Comparison of ENCODE assay signal across 1 cellular context in the genomic region with DNA sequence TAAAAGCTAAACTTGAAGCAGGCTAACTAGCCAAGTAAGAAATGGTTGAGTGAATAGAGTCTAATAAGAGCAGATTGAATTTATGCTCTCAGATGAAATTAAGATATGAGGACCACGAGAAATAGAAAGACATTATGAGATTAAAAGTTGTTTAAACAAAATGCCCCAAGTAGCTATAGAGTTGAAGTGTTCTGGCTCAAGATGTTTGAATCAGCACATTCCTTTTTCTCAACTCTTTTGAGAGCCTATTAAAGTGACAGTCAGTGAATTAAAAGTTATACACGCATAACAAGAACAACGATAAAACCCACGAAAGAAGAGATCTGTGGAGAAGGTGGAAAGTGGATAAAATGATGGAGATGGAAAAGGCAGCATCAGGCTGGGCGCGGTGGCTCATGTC.
TF ChIP-seq lines count a peak whose summit lies in the region.

No MANE protein-coding gene starts in this region.

TF ChIP-seq in GM23338, 12 proteins besides CTCF, POLR2A, EP300 and RAD21 (continued from another document):
- TF ChIP-seq, protein P1, sequence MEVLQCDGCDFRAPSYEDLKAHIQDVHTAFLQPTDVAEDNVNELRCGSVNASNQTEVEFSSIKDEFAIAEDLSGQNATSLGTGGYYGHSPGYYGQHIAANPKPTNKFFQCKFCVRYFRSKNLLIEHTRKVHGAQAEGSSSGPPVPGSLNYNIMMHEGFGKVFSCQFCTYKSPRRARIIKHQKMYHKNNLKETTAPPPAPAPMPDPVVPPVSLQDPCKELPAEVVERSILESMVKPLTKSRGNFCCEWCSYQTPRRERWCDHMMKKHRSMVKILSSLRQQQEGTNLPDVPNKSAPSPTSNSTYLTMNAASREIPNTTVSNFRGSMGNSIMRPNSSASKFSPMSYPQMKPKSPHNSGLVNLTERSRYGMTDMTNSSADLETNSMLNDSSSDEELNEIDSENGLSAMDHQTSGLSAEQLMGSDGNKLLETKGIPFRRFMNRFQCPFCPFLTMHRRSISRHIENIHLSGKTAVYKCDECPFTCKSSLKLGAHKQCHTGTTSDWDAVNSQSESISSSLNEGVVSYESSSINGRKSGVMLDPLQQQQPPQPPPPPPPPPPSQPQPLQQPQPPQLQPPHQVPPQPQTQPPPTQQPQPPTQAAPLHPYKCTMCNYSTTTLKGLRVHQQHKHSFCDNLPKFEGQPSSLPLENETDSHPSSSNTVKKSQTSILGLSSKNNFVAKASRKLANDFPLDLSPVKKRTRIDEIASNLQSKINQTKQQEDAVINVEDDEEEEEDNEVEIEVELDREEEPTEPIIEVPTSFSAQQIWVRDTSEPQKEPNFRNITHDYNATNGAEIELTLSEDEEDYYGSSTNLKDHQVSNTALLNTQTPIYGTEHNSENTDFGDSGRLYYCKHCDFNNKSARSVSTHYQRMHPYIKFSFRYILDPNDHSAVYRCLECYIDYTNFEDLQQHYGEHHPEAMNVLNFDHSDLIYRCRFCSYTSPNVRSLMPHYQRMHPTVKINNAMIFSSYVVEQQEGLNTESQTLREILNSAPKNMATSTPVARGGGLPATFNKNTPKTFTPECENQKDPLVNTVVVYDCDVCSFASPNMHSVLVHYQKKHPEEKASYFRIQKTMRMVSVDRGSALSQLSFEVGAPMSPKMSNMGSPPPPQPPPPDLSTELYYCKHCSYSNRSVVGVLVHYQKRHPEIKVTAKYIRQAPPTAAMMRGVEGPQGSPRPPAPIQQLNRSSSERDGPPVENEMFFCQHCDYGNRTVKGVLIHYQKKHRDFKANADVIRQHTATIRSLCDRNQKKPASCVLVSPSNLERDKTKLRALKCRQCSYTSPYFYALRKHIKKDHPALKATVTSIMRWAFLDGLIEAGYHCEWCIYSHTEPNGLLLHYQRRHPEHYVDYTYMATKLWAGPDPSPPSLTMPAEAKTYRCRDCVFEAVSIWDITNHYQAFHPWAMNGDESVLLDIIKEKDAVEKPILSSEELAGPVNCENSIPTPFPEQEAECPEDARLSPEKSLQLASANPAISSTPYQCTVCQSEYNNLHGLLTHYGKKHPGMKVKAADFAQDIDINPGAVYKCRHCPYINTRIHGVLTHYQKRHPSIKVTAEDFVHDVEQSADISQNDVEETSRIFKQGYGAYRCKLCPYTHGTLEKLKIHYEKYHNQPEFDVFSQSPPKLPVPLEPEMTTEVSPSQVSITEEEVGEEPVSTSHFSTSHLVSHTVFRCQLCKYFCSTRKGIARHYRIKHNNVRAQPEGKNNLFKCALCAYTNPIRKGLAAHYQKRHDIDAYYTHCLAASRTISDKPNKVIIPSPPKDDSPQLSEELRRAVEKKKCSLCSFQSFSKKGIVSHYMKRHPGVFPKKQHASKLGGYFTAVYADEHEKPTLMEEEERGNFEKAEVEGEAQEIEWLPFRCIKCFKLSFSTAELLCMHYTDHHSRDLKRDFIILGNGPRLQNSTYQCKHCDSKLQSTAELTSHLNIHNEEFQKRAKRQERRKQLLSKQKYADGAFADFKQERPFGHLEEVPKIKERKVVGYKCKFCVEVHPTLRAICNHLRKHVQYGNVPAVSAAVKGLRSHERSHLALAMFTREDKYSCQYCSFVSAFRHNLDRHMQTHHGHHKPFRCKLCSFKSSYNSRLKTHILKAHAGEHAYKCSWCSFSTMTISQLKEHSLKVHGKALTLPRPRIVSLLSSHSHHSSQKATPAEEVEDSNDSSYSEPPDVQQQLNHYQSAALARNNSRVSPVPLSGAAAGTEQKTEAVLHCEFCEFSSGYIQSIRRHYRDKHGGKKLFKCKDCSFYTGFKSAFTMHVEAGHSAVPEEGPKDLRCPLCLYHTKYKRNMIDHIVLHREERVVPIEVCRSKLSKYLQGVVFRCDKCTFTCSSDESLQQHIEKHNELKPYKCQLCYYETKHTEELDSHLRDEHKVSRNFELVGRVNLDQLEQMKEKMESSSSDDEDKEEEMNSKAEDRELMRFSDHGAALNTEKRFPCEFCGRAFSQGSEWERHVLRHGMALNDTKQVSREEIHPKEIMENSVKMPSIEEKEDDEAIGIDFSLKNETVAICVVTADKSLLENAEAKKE (CRISPR knock-in tag; IDR thresholded peaks at IDR 0.05), result no peak
- TF ChIP-seq ZNF114 (CRISPR knock-in tag; IDR thresholded peaks at IDR 0.05) (no peak), JUNB (IDR thresholded peaks at IDR 0.05; ENCODE audit: unreplicated experiment) (no peak), NANOG (IDR thresholded peaks at IDR 0.05; ENCODE audit: borderline replicate concordance) (no peak), EZH2 (IDR thresholded peaks at IDR 0.05; ENCODE audit: low read depth, unreplicated experiment) (no peak), CREB1 (CRISPR knock-in tag; IDR thresholded peaks at IDR 0.05; ENCODE audit: low read depth) (no peak)
